In the genomic region with DNA sequence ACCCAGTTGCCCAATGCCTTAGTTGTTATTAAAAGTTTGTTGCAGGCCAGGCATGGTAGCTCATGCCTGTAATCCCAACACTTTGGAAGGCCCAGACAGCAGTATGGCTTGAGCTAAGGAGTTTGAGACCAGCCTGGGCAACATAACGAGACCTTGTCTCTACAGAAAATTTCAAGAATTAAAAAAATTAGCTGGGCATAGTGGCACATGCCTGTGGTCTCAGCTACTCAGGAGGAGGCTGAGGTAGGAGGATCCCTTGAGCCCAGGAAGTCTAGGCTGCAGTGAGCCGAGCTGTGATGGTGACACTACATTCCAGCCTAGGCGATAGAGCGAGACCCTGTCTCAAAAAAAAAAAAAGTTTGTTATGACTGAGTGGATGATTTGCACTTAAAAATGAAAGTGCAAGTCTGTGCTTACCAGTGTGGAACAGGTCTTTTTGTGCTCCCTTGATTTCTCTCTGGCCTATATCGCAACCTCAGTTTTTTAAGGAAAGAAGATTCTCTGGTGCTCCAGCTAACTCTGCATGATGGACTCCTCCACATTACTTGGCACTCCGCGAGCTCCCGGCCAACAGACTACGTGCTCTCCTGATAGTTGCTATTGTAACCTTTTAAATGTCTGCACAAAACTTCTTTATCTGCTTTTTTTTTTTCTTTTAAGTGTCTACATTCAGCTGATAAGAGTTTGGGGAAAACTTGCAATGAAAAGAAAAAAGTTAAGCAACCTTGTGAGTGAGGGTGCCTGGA, we compare ENCODE assay signal across 15 cellular contexts. TPM values are rescaled to one million over a fixed set of nuclear protein-coding genes. Genes with fewer than 3 reads are reported as not detected.
DNase-seq lines count a peak whose midpoint lies in the region; ATAC-seq, FAIRE-seq and TF ChIP-seq lines count a peak whose summit lies in the region.
"Had no signal": no experiment of that assay in that cellular context is flagged by ENCODE, and none has a peak within 500 bp of the region (broad histone marks: within the 10 kb centered on the region; RNA-seq: fewer than 3 reads in every experiment).

No MANE protein-coding gene starts in this region.

- H3K4me3 ChIP-seq in PC-9 (no peak overlapping the region), transverse colon (no peak overlapping the region)
- H3K4me3 ChIP-seq: cardiac muscle cell, stomach had no signal

- FAIRE-seq in GM18507 (lab: Jason Lieb, UNC) = peak; percentile 90

- no peaks in the 10 kb centered on the region for H4K20me1 ChIP-seq in PC-9 (ENCODE audit: insufficient read depth)

- H3K9me2 ChIP-seq in PC-9 (ENCODE audit: insufficient read depth) = no peaks in the 10 kb centered on the region

- ATAC-seq in GM21737 (IDR thresholded peaks at IDR 0.05; ENCODE audit: unreplicated experiment) = peak; percentile 63
- ATAC-seq in HG03442 (IDR thresholded peaks at IDR 0.05; ENCODE audit: unreplicated experiment) = peak; percentile 70
- ATAC-seq: Panc1 had no signal

- WGBS in transverse colon (ENCODE audit: low coverage in 1 of 2), 2 donors = 76 to 87% methylated on average over 9 of the region's 9 CpGs

- no peaks in the 10 kb centered on the region for H3F3A ChIP-seq in PC-9 (ENCODE audit: insufficient read depth, low read depth)

- H3K9me3 ChIP-seq in PC-9 (ENCODE audit: insufficient read depth, low read depth) (no peaks in the 10 kb centered on the region), transverse colon (no peaks in the 10 kb centered on the region)
- H3K9me3 ChIP-seq: stomach had no signal

- TF ChIP-seq POLR2A in transverse colon (IDR thresholded peaks at IDR 0.05) = no peak

- BruUV-seq in PC-9 (replicated peaks; lab: Mats Ljungman, UMichigan) = no TSS peak

- CTCF ChIA-PET in PC-9 (lab: Charles Lee) = no interaction called here

- H3K27me3 ChIP-seq in PC-9 (ENCODE audit: insufficient read depth, low read depth) (no peaks in the 10 kb centered on the region), transverse colon (no peaks in the 10 kb centered on the region)
- H3K27me3 ChIP-seq: cardiac muscle cell, stomach had no signal

- DNase-seq in GM18507 (ENCODE audit: extremely low spot score, insufficient read length, low read depth) = peak; percentile 30
- peak; percentile 80 for DNase-seq in kidney tubule cell (ENCODE audit: low spot score)
- no peak for DNase-seq in NCI-H524 (lab: John Stamatoyannopoulos, UW)
- DNase-seq in mesenteric fat pad (ENCODE audit: low spot score) = no peak
- DNase-seq in PC-9 = no peak
- DNase-seq in transverse colon = no peak
- DNase-seq: activated CD4-positive, alpha-beta T cell treated with anti-CD3 and anti-CD28 coated beads, Interleukin-2, amount 50 U/mL, for 4 hours; activated naive CD4-positive, alpha-beta T cell treated with Interleukin-2 at 50 U/mL for 16 hours; C1 segment of cervical spinal cord; stimulated activated CD4-positive, alpha-beta T cell treated with anti-CD3 and anti-CD28 coated beads, Interleukin-4, amount 100 ng/mL, for 1 hour; stomach had no signal

- H3K4me1 ChIP-seq in PC-9 (replicated peaks; ENCODE audit: insufficient read depth) (no peaks in the 10 kb centered on the region), transverse colon (no peaks in the 10 kb centered on the region)
- H3K4me1 ChIP-seq: stomach had no signal

- TF ChIP-seq EP300 in transverse colon (IDR thresholded peaks at IDR 0.05; ENCODE audit: low read depth) = no peak

- intact Hi-C loops in PC-9 (cut with micrococcal nuclease; ENCODE audit: unreplicated experiment) = no loop called here
- intact Hi-C loops in transverse colon (cut with DNase I; ENCODE audit: low total_unique reads) = no loop called here

- no peaks in the 10 kb centered on the region for H3K79me2 ChIP-seq in PC-9 (ENCODE audit: low read depth)

- H3K27ac ChIP-seq in PC-9 = no peak overlapping the region
- no peak overlapping the region for H3K27ac ChIP-seq in transverse colon
- H3K27ac ChIP-seq: cardiac muscle cell, stomach had no signal

- POLR2A ChIA-PET in PC-9 (lab: Charles Lee; ENCODE audit: unreplicated experiment) = no interaction called here

- TF ChIP-seq CTCF in PC-9 (conservative IDR thresholded peaks at IDR 0.05) = no peak
- TF ChIP-seq CTCF in transverse colon (IDR thresholded peaks at IDR 0.05) = no peak

- no peaks in the 10 kb centered on the region for H3K36me3 ChIP-seq in PC-9 (ENCODE audit: low read depth)
- H3K36me3 ChIP-seq in transverse colon = peaks cover 0 to 6% (median 0%) of the 10 kb centered on the region in 4 donors

- no peak overlapping the region for H3K4me2 ChIP-seq in PC-9

- in situ Hi-C loops in transverse colon (cut with MboI; ENCODE audit: low pct_ligation_motif_present in 1 of 4, low pct_unique_long_range_greater_than_20kb in 1 of 4, low sequenced_read_pairs in 3 of 4) = loop anchor here in 3 of 4 donors (25.0 kb wide), 4 partner anchors 110 to 1185 kb away; a partner anchor contains a TSS

- no peak overlapping the region for H2AFZ ChIP-seq in PC-9

RNA-seq across cellular contexts. Expression of a gene that starts 22.1 kb away (rescaled TPM):
- total RNA-seq in mesenteric fat pad (3.0 TPM), PC-9 (2021) (4.9 and 6.2 TPM in 2 replicates), transverse colon (1 to 10 TPM; 1.4 to 5.2 (median 4.3) TPM)

RNA-seq across cellular contexts. Expression of a gene that starts 27.7 kb away (rescaled TPM):
- total RNA-seq in mesenteric fat pad = 3.5 TPM
- total RNA-seq in PC-9 (2021) = 10.9 and 11.2 TPM in 2 replicates
- total RNA-seq in transverse colon = 1 to 10 TPM; 1.2 to 6.2 (median 3.5) TPM

RNA-seq across cellular contexts. Expression of a gene that starts 35.9 kb away (rescaled TPM):
- total RNA-seq in mesenteric fat pad (5.8 TPM), PC-9 (2021) (64.0 and 88.8 TPM in 2 replicates), transverse colon (10 to 100 TPM in 3 of 4 donors, 1 to 10 TPM in 1; 9.0 to 28.3 (median 17.0) TPM)

Comparison
In these comparisons a context has a peak if more than half of its experiments do, and no peak if none do; other contexts are left out.
1. DNase-seq: peak in GM18507 (single experiment) and kidney tubule cell (single experiment); none in NCI-H524 (0 of 2), mesenteric fat pad (single experiment), PC-9 (0 of 2) and transverse colon (single experiment).